ENCODE assay signal across 1 cellular context in the genomic region with DNA sequence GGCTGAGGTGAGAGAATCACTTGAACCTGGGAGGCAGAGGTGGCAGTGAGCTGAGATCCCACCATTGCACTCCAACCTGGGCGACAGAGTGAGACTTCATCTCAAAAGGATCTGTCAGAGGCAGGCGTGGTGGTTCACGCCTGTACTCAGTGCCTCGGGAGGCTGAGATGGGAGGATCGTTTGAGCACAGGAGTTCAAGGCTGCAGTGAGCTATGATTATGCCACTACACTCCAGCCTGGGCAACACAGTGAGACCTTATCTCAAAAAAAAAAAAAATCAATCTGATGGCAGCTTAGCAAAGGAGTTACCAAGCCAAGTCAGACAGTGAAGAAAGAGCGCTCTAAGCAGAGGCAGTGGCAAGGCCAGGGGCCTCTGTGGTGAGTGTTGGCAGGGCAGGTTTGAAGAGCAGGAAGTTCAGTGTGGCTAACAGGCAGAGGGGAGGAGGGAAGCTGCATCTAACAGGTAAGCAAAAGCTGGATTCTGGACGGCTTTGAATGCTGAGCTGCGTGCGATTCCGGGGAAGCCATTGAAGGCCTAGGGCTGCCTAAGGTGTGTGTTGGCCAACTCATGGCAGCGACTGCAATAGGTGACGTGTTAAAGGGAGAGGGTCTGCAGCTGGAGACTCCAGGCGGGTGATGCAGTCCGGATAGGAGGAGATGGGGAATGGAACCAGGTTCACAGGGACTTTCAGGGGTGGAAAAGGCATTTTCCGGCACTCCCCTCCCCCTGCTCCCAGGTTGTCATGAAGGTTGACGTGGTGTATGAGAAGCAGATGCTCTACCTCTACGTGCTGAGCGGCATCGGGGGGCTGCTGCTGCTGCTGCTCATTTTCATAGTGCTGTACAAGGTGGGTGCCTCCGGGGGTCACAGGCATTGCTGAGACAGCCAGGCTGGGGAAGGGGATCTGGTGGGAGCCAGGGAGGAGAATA.
TF ChIP-seq lines count a peak whose summit lies in the region.

No MANE protein-coding gene starts in this region.

TF ChIP-seq in H1, 55 proteins besides CTCF, POLR2A, EP300 and RAD21:
- TF ChIP-seq SP1 (IDR thresholded peaks at IDR 0.05; ENCODE audit: low read depth, low read length) (no peak), JUND (IDR thresholded peaks at IDR 0.05; ENCODE audit: low read length) (no peak), EZH2 (IDR thresholded peaks at IDR 0.05; ENCODE audit: low read depth, low read length, severe bottlenecking) (no peak), BCL11A (IDR thresholded peaks at IDR 0.05; ENCODE audit: low read depth in 2 of 2, low read length in 2 of 2) (no peak), SIRT6 (IDR thresholded peaks at IDR 0.05; ENCODE audit: low read length) (no peak), YY1 (IDR thresholded peaks at IDR 0.05; ENCODE audit: low read depth, low read length) (no peak), KDM5A (IDR thresholded peaks at IDR 0.05; ENCODE audit: low read length) (no peak), CBX8 (IDR thresholded peaks at IDR 0.05; ENCODE audit: borderline replicate concordance, low read depth, low read length) (no peak), NRF1 (IDR thresholded peaks at IDR 0.05; ENCODE audit: low read depth, low read length) (no peak), POLR2AphosphoS5 (IDR thresholded peaks at IDR 0.05; ENCODE audit: low read depth, low read length) (no peak)
- TF ChIP-seq, protein P1, sequence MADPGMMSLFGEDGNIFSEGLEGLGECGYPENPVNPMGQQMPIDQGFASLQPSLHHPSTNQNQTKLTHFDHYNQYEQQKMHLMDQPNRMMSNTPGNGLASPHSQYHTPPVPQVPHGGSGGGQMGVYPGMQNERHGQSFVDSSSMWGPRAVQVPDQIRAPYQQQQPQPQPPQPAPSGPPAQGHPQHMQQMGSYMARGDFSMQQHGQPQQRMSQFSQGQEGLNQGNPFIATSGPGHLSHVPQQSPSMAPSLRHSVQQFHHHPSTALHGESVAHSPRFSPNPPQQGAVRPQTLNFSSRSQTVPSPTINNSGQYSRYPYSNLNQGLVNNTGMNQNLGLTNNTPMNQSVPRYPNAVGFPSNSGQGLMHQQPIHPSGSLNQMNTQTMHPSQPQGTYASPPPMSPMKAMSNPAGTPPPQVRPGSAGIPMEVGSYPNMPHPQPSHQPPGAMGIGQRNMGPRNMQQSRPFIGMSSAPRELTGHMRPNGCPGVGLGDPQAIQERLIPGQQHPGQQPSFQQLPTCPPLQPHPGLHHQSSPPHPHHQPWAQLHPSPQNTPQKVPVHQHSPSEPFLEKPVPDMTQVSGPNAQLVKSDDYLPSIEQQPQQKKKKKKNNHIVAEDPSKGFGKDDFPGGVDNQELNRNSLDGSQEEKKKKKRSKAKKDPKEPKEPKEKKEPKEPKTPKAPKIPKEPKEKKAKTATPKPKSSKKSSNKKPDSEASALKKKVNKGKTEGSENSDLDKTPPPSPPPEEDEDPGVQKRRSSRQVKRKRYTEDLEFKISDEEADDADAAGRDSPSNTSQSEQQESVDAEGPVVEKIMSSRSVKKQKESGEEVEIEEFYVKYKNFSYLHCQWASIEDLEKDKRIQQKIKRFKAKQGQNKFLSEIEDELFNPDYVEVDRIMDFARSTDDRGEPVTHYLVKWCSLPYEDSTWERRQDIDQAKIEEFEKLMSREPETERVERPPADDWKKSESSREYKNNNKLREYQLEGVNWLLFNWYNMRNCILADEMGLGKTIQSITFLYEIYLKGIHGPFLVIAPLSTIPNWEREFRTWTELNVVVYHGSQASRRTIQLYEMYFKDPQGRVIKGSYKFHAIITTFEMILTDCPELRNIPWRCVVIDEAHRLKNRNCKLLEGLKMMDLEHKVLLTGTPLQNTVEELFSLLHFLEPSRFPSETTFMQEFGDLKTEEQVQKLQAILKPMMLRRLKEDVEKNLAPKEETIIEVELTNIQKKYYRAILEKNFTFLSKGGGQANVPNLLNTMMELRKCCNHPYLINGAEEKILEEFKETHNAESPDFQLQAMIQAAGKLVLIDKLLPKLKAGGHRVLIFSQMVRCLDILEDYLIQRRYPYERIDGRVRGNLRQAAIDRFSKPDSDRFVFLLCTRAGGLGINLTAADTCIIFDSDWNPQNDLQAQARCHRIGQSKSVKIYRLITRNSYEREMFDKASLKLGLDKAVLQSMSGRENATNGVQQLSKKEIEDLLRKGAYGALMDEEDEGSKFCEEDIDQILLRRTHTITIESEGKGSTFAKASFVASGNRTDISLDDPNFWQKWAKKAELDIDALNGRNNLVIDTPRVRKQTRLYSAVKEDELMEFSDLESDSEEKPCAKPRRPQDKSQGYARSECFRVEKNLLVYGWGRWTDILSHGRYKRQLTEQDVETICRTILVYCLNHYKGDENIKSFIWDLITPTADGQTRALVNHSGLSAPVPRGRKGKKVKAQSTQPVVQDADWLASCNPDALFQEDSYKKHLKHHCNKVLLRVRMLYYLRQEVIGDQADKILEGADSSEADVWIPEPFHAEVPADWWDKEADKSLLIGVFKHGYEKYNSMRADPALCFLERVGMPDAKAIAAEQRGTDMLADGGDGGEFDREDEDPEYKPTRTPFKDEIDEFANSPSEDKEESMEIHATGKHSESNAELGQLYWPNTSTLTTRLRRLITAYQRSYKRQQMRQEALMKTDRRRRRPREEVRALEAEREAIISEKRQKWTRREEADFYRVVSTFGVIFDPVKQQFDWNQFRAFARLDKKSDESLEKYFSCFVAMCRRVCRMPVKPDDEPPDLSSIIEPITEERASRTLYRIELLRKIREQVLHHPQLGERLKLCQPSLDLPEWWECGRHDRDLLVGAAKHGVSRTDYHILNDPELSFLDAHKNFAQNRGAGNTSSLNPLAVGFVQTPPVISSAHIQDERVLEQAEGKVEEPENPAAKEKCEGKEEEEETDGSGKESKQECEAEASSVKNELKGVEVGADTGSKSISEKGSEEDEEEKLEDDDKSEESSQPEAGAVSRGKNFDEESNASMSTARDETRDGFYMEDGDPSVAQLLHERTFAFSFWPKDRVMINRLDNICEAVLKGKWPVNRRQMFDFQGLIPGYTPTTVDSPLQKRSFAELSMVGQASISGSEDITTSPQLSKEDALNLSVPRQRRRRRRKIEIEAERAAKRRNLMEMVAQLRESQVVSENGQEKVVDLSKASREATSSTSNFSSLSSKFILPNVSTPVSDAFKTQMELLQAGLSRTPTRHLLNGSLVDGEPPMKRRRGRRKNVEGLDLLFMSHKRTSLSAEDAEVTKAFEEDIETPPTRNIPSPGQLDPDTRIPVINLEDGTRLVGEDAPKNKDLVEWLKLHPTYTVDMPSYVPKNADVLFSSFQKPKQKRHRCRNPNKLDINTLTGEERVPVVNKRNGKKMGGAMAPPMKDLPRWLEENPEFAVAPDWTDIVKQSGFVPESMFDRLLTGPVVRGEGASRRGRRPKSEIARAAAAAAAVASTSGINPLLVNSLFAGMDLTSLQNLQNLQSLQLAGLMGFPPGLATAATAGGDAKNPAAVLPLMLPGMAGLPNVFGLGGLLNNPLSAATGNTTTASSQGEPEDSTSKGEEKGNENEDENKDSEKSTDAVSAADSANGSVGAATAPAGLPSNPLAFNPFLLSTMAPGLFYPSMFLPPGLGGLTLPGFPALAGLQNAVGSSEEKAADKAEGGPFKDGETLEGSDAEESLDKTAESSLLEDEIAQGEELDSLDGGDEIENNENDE (IDR thresholded peaks at IDR 0.05; ENCODE audit: insufficient replicate concordance, low read length) = no peak
- TF ChIP-seq, protein P2, sequence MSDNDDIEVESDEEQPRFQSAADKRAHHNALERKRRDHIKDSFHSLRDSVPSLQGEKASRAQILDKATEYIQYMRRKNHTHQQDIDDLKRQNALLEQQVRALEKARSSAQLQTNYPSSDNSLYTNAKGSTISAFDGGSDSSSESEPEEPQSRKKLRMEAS (IDR thresholded peaks at IDR 0.05) = no peak
- TF ChIP-seq, protein P3, sequence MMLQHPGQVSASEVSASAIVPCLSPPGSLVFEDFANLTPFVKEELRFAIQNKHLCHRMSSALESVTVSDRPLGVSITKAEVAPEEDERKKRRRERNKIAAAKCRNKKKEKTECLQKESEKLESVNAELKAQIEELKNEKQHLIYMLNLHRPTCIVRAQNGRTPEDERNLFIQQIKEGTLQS (IDR thresholded peaks at IDR 0.05; ENCODE audit: insufficient read depth, low read depth, low read length) = no peak
